Comparison of ENCODE assay signal across 9 cellular contexts in genomic region chr14:72894323-72894622, GRCh38. TPM values are rescaled to one million over a fixed set of nuclear protein-coding genes. Genes with fewer than 3 reads are reported as not detected.
DNase-seq lines count a peak whose midpoint lies in the region; ATAC-seq and TF ChIP-seq lines count a peak whose summit lies in the region.
"Had no signal": no experiment of that assay in that cellular context is flagged by ENCODE, and none has a peak within 500 bp of the region (broad histone marks: within the 10 kb centered on the region; RNA-seq: fewer than 3 reads in every experiment).

No MANE protein-coding gene starts in this region.

- DNase-seq in CD4-positive, alpha-beta T cell, result no peak
- DNase-seq in NT2/D1 (ENCODE audit: low read depth, low spot score) (no peak), endothelial cell (ENCODE audit: low spot score) (no peak), GM13977 (ENCODE audit: low spot score) (no peak), NCI-H1417 treated with DMSO at 0.1 percent for 48 hours (lab: John Stamatoyannopoulos, UW) (no peak)
- no peak for DNase-seq in stimulated activated CD4-positive, alpha-beta T cell treated with anti-CD3 and anti-CD28 coated beads, Interleukin-4, amount 100 ng/mL, for 4 hours

- H3K36me3 ChIP-seq in NT2/D1 (ENCODE audit: insufficient read depth, insufficient read length, low read length), result no peaks in the 10 kb centered on the region
- no peaks in the 10 kb centered on the region for H3K36me3 ChIP-seq in neutrophil

- TF ChIP-seq CTCF in CD4-positive, alpha-beta T cell (IDR thresholded peaks at IDR 0.05), result no peak
- TF ChIP-seq CTCF in endothelial cell (IDR thresholded peaks at IDR 0.05; ENCODE audit: unreplicated experiment) (no peak), neutrophil (IDR thresholded peaks at IDR 0.05) (no peak), GM13977 (IDR thresholded peaks at IDR 0.05; ENCODE audit: extremely low read depth, insufficient read depth, missing control alignments) (no peak)

- peak overlapping the region; percentile 31 for H3K27ac Mint-ChIP-seq in CD4-positive, alpha-beta T cell
- no peak overlapping the region for H3K27ac Mint-ChIP-seq in endothelial cell (ENCODE audit: unreplicated experiment)

- H3K9me3 Mint-ChIP-seq in CD4-positive, alpha-beta T cell, result no peaks in the 10 kb centered on the region
- no peaks in the 10 kb centered on the region for H3K9me3 Mint-ChIP-seq in endothelial cell (ENCODE audit: unreplicated experiment)

- H3K4me3 ChIP-seq in NT2/D1 (ENCODE audit: insufficient read length, low read depth) (peak overlapping the region; percentile 40), neutrophil (ENCODE audit: low read depth in 1 of 2, low read length in 1 of 2) (peak overlapping the region; percentile 62)

- in situ Hi-C loops in GM13977 (cut with MboI; ENCODE audit: low pct_unique_long_range_greater_than_20kb, low sequenced_read_pairs, unreplicated experiment), result no loop called here

- H3K4me3 Mint-ChIP-seq in CD4-positive, alpha-beta T cell, result peak overlapping the region; percentile 89
- peak overlapping the region; percentile 96 for H3K4me3 Mint-ChIP-seq in endothelial cell (ENCODE audit: unreplicated experiment)

- no peak overlapping the region for H3K27ac ChIP-seq in CD4-positive, alpha-beta T cell (ENCODE audit: low read depth, low read length)
- H3K27ac ChIP-seq in neutrophil, result no peak overlapping the region
- H3K27ac ChIP-seq: epithelial cell of prostate had no signal

- peaks cover 29% of the 10 kb centered on the region for H3K4me1 Mint-ChIP-seq in CD4-positive, alpha-beta T cell (ENCODE audit: low read depth)
- H3K4me1 Mint-ChIP-seq in endothelial cell (ENCODE audit: unreplicated experiment), result peaks cover 23% of the 10 kb centered on the region

- peaks cover 34% of the 10 kb centered on the region for H3K27me3 ChIP-seq in CD4-positive, alpha-beta T cell (ENCODE audit: control insufficient read depth, insufficient read depth, low read length)
- H3K27me3 ChIP-seq in NT2/D1 (ENCODE audit: insufficient read depth, insufficient read length) (peaks cover 53% of the 10 kb centered on the region), neutrophil (peaks cover 98% of the 10 kb centered on the region)

- H3K36me3 Mint-ChIP-seq in CD4-positive, alpha-beta T cell (ENCODE audit: low read depth), result peaks cover 6% of the 10 kb centered on the region
- H3K36me3 Mint-ChIP-seq in endothelial cell (ENCODE audit: low read depth, unreplicated experiment), result peaks cover 5% of the 10 kb centered on the region

- H3K9ac ChIP-seq in NT2/D1 (ENCODE audit: insufficient read length, low read depth), result no peak overlapping the region

- CTCF ChIA-PET in CD4-positive, alpha-beta T cell (lab: Charles Lee), result interaction anchor here (1.1 kb wide), 1 partner anchor 11 kb away, joined by 6 read pairs; no protein-coding TSS in a partner anchor

- H3K4me1 ChIP-seq in NT2/D1 (ENCODE audit: insufficient read depth, insufficient read length) (peaks cover 5% of the 10 kb centered on the region), neutrophil (ENCODE audit: control insufficient read depth in 1 of 2, insufficient read depth in 1 of 2, low read depth in 1 of 2, low read length in 1 of 2) (peaks cover 25 to 32% of the 10 kb centered on the region in 2 experiments)

- POLR2A ChIA-PET in CD4-positive, alpha-beta T cell (lab: Charles Lee), result interaction anchor here (0.6 to 1.7 kb wide), 8 partner anchors 8 to 597 kb away, joined by 3 to 10 read pairs (median 4); partner anchors contain the start of genes DCAF4 and RBM25

- H3K9me3 ChIP-seq in CD4-positive, alpha-beta T cell (ENCODE audit: control insufficient read depth, low read length), result no peaks in the 10 kb centered on the region
- H3K9me3 ChIP-seq in NT2/D1 (ENCODE audit: insufficient read depth, low read length), result no peaks in the 10 kb centered on the region
- no peaks in the 10 kb centered on the region for H3K9me3 ChIP-seq in neutrophil

- intact Hi-C loops in CD4-positive, alpha-beta T cell (cut with DNase I, micrococcal nuclease), result loop anchor here (1.0 to 2.0 kb wide), 2 partner anchors 31 to 32 kb away; partner anchors contain the start of gene DCAF4 (in 1 of the 2)

- H3K27me3 Mint-ChIP-seq in CD4-positive, alpha-beta T cell, result peaks cover 55% of the 10 kb centered on the region
- H3K27me3 Mint-ChIP-seq in endothelial cell (ENCODE audit: unreplicated experiment), result peaks cover 14% of the 10 kb centered on the region

- no peak for ATAC-seq in CD4-positive, alpha-beta T cell (ENCODE audit: poor library complexity)
- ATAC-seq in GM21786 (IDR thresholded peaks at IDR 0.05; ENCODE audit: unreplicated experiment), result no peak

RNA-seq across cellular contexts. Expression of gene DPF3, which starts 0.4 kb away (rescaled TPM):
- under 1 TPM; 0.27 to 0.31 TPM for total RNA-seq in CD4-positive, alpha-beta T cell
- 3.0 TPM for total RNA-seq in endothelial cell (ENCODE audit: unreplicated experiment)

RNA-seq across cellular contexts. Expression of gene DCAF4, which starts 32.0 kb away (rescaled TPM):
- total RNA-seq in CD4-positive, alpha-beta T cell, result 10 to 100 TPM; 20.8 to 22.8 TPM
- 7.7 TPM for total RNA-seq in endothelial cell (ENCODE audit: unreplicated experiment)
